10 cellular contexts compared by ENCODE assay signal in the genomic region with DNA sequence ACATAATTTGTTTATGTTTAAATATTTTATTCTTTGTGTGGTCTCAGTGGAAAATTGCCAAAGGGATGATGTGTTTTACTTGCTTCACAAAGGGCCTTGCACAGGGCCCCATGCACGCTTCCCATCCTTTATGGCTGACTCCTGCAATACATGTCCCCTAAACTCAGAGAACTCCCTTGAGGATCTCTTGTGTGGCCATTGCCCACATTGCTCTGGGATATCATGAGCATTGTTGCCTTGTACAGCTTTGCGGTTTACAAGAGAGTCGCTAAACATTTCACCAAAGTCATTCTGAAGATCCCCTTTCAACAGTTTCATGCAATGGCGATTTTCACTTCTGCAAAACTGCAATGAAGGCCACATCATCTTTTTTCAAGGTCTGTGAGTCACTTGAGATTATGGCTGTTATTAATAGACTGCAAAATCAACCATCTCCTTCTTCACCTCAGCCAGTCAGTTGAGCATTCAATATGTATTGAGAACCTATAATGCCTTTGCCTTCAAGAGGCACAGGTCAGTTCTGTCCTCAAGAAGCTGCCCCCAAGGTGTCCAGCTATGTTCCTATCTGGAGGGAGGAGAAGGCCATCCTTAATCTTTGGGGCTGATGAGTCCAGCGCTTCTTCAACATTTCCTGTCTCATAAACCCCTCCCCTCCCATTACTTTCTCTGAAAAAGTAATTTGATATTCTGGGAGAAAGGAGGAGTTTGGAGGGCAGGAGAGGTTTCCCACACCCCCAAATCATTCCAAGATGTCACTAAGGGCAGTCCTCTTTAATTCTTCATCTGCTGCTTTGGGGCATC.
DNase-seq lines count a peak whose midpoint lies in the region; ATAC-seq and TF ChIP-seq lines count a peak whose summit lies in the region.
"Had no signal": no experiment of that assay in that cellular context is flagged by ENCODE, and none has a peak within 500 bp of the region (broad histone marks: within the 10 kb centered on the region; RNA-seq: fewer than 3 reads in every experiment).

No MANE protein-coding gene starts in this region.

- no peaks in the 10 kb centered on the region for H3K27me3 Mint-ChIP-seq in T-helper 17 cell
- H3K27me3 Mint-ChIP-seq in activated T-cell treated with anti-CD3 and anti-CD28 coated beads, Interleukin-2, amount 50 U/mL, for 24 hours, result peaks cover 10% of the 10 kb centered on the region

- no peak for TF ChIP-seq CTCF in GM12865 (IDR thresholded peaks at IDR 0.05; ENCODE audit: insufficient read depth, low read depth, low read length, missing control alignments)
- no peak for TF ChIP-seq CTCF in spleen (IDR thresholded peaks at IDR 0.05 in 8 of 11, conservative IDR thresholded peaks at IDR 0.05 in 3 of 11)

- peaks cover 8% of the 10 kb centered on the region for H3K9me3 Mint-ChIP-seq in activated T-cell treated with anti-CD3 and anti-CD28 coated beads, Interleukin-2, amount 50 U/mL, for 24 hours

- no peaks in the 10 kb centered on the region for H3K27me3 ChIP-seq in spleen (replicated peaks in 1 of 7)
- H3K27me3 ChIP-seq: gastrocnemius medialis, pancreas had no signal

- H3K36me3 ChIP-seq in spleen, result no peaks in the 10 kb centered on the region
- H3K36me3 ChIP-seq: gastrocnemius medialis, pancreas had no signal

- no peak overlapping the region for H3K27ac Mint-ChIP-seq in T-helper 17 cell
- H3K27ac Mint-ChIP-seq in activated T-cell treated with anti-CD3 and anti-CD28 coated beads, Interleukin-2, amount 50 U/mL, for 24 hours, result no peak overlapping the region

- no peaks in the 10 kb centered on the region for H3K36me3 Mint-ChIP-seq in T-helper 17 cell (ENCODE audit: low read depth)
- no peaks in the 10 kb centered on the region for H3K36me3 Mint-ChIP-seq in activated T-cell treated with anti-CD3 and anti-CD28 coated beads, Interleukin-2, amount 50 U/mL, for 24 hours (ENCODE audit: low read depth)

- peak; percentile 92 for ATAC-seq in GM19468 (IDR thresholded peaks at IDR 0.05; ENCODE audit: extremely low read depth, unreplicated experiment)
- ATAC-seq in HG03135 (IDR thresholded peaks at IDR 0.05; ENCODE audit: unreplicated experiment), result peak; percentile 98
- peak; percentile 61 for ATAC-seq in T-helper 17 cell
- ATAC-seq: gastrocnemius medialis had no signal

- intact Hi-C loops in spleen (cut with DNase I; ENCODE audit: low total_unique reads), result no loop called here

- DNase-seq in GM12865 (ENCODE audit: low read depth) (peak; percentile 93), T-helper 17 cell (no peak), spleen (no peak), DMS114 treated with DMSO at 0.1 percent for 48 hours (lab: John Stamatoyannopoulos, UW; ENCODE audit: unreplicated experiment) (no peak), NCI-H2081 (lab: John Stamatoyannopoulos, UW) (no peak)
- no peak for DNase-seq in activated T-cell treated with anti-CD3 and anti-CD28 coated beads, Interleukin-2, amount 50 U/mL, for 24 hours
- DNase-seq: gastrocnemius medialis, pancreas had no signal

- H3K4me1 ChIP-seq in spleen, result peaks cover 0 to 14% (median 8%) of the 10 kb centered on the region in 6 donors
- H3K4me1 ChIP-seq: gastrocnemius medialis, pancreas had no signal

- no peaks in the 10 kb centered on the region for H3K4me1 Mint-ChIP-seq in T-helper 17 cell
- H3K4me1 Mint-ChIP-seq in activated T-cell treated with anti-CD3 and anti-CD28 coated beads, Interleukin-2, amount 50 U/mL, for 24 hours (ENCODE audit: low read depth), result no peaks in the 10 kb centered on the region

- H3K4me3 Mint-ChIP-seq in T-helper 17 cell, result no peak overlapping the region
- H3K4me3 Mint-ChIP-seq in activated T-cell treated with anti-CD3 and anti-CD28 coated beads, Interleukin-2, amount 50 U/mL, for 24 hours, result no peak overlapping the region

- H3K27ac ChIP-seq in spleen, result peak overlapping the region in 3 of 8 donors; percentile 28 to 43 (median 38)
- H3K27ac ChIP-seq: gastrocnemius medialis, pancreas had no signal

- no peaks in the 10 kb centered on the region for H3K9me3 ChIP-seq in T-helper 17 cell (ENCODE audit: control insufficient read depth, low read length, poor library complexity, severe bottlenecking)
- H3K9me3 ChIP-seq in spleen, result peaks cover 0 to 14% (median 0%) of the 10 kb centered on the region in 8 donors
- H3K9me3 ChIP-seq: gastrocnemius medialis, pancreas had no signal

- TF ChIP-seq POLR2A in spleen (IDR thresholded peaks at IDR 0.05), result no peak

- 57 to 75% (median 71%) methylated on average over 5 of the region's 5 CpGs for whole genome bisulfite sequencing in spleen, 5 donors

- H3K4me3 ChIP-seq in GM12865 (ENCODE audit: low read depth, low read length) (no peak overlapping the region; the same call in 1 of the 2 replicates), spleen (no peak overlapping the region)
- H3K4me3 ChIP-seq: gastrocnemius medialis, pancreas had no signal
